ENCODE assay signal across 1 cellular context in the genomic region with DNA sequence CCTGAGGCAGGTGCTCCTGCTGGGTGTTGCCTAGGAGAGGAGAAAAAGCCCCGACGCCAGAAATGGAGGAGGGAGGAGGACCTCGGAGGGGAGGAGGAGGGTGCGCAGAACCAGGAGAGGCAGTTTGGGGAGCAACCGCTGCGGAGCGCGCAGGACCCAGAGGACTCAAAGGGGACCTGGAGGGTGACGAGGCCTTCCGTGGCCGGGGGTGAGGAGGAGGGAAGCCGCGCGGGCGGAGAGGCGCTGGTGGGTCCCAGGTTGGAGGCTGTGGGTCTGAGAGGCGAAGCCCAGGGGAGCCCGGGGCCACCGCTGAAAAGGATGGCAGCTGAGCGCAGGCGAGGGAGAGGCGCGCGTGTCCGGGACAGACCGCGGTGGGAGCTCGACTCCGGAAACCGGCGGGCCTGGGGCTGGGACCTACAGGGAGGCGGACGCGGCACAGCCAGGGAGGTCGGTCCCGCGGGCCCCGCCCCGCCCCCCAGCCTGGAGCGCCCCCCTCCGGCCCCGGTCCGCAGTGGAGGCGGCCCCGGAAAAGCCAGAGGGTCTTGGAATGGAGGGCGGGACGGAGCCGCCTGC.
TF ChIP-seq lines count a peak whose summit lies in the region.

No MANE protein-coding gene starts in this region.

TF ChIP-seq in HCT116, 20 proteins besides CTCF, POLR2A, EP300 and RAD21 (continued from another document):
- TF ChIP-seq YY1 (IDR thresholded peaks at IDR 0.05; ENCODE audit: extremely low read depth, insufficient replicate concordance, low read depth, low read length) (no peak), ZFX (IDR thresholded peaks at IDR 0.05) (no peak), EZH2phosphoT487 (IDR thresholded peaks at IDR 0.05; ENCODE audit: borderline replicate concordance) (no peak), CBX3 (IDR thresholded peaks at IDR 0.05; ENCODE audit: low read depth) (no peak), ZNF274 (IDR thresholded peaks at IDR 0.05; ENCODE audit: low read depth, low read length) (no peak), CEBPB (IDR thresholded peaks at IDR 0.05; ENCODE audit: low read depth) (no peak), SRF (IDR thresholded peaks at IDR 0.05; ENCODE audit: low read depth) (no peak)
- TF ChIP-seq, protein P1, sequence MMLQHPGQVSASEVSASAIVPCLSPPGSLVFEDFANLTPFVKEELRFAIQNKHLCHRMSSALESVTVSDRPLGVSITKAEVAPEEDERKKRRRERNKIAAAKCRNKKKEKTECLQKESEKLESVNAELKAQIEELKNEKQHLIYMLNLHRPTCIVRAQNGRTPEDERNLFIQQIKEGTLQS (IDR thresholded peaks at IDR 0.05): no peak
